20 cellular contexts compared by ENCODE assay signal in genomic region chr19:2685204-2685704, GRCh38. TPM values are rescaled to one million over a fixed set of nuclear protein-coding genes. Genes with fewer than 3 reads are reported as not detected.
DNase-seq lines count a peak whose midpoint lies in the region; ATAC-seq and TF ChIP-seq lines count a peak whose summit lies in the region.
"Had no signal": no experiment of that assay in that cellular context is flagged by ENCODE, and none has a peak within 500 bp of the region (broad histone marks: within the 10 kb centered on the region; RNA-seq: fewer than 3 reads in every experiment).

No MANE protein-coding gene starts in this region.

- no peak overlapping the region for H2AK5ac ChIP-seq in IMR-90 (ENCODE audit: low read depth, low read length)

- no peak for TF ChIP-seq CTCF in IMR-90 (conservative IDR thresholded peaks at IDR 0.05; ENCODE audit: low read depth, low read length)

- H3K14ac ChIP-seq in IMR-90 (replicated peaks; ENCODE audit: low read depth, low read length): no peak overlapping the region

- H3K27me3 Mint-ChIP-seq in stimulated activated naive B cell treated with anti-CD40 and anti-IgM and Interleukin-4, amounts not matched to agents 10 μg/mL and 1 μg/mL and 100 μg/mL, for 72 hours: no peaks in the 10 kb centered on the region

- WGBS in IMR-90 (ENCODE audit: extremely low coverage in 2 of 2, insufficient read length in 1 of 2), 2 experiments: 75% methylated on average over 2 of the region's 6 CpGs; no CpG with 5 or more reads in 1 of the 2 experiments
- WGBS in right cardiac atrium: 88% methylated on average over 6 of the region's 6 CpGs

- H3K4me2 ChIP-seq in IMR-90 (ENCODE audit: low read depth, low read length): no peak overlapping the region
- H3K4me2 ChIP-seq: KMS-11 had no signal

- H2AK9ac ChIP-seq in IMR-90 (replicated peaks; ENCODE audit: low read depth, low read length, poor library complexity): no peak overlapping the region

- H3K4ac ChIP-seq in IMR-90 (ENCODE audit: low read depth, low read length): no peak overlapping the region

- no peaks in the 10 kb centered on the region for H4K20me1 ChIP-seq in IMR-90 (ENCODE audit: insufficient read depth, low read length)

- H2BK15ac ChIP-seq in IMR-90 (ENCODE audit: low read depth, low read length): no peak overlapping the region

- TF ChIP-seq POLR2A in IMR-90 (IDR thresholded peaks at IDR 0.05; ENCODE audit: low read depth, low read length): no peak

- no peak overlapping the region for H3K4me3 Mint-ChIP-seq in stimulated activated naive B cell treated with anti-CD40 and anti-IgM and Interleukin-4, amounts not matched to agents 10 μg/mL and 1 μg/mL and 100 μg/mL, for 72 hours
- H3K4me3 Mint-ChIP-seq: activated CD8-positive, alpha-beta T cell treated with anti-CD3 and anti-CD28 coated beads, Interleukin-2, amount 10 ng/mL, durations not matched to agents 7 days and 5 days; CD8-positive, alpha-beta memory T cell had no signal

- no peak overlapping the region for H3K18ac ChIP-seq in IMR-90 (ENCODE audit: low read depth, low read length)

- intact Hi-C loops in IMR-90 (cut with micrococcal nuclease) (no loop called here), right cardiac atrium (cut with DNase I) (no loop called here)

- no peak overlapping the region for H3K27ac ChIP-seq in IMR-90 (ENCODE audit: insufficient read depth, low read length)
- H3K27ac ChIP-seq in angular gyrus (ENCODE audit: low read depth, low read length): peak overlapping the region; percentile 75
- H3K27ac ChIP-seq in right cardiac atrium (ENCODE audit: low read length): peak overlapping the region; percentile 88
- H3K27ac ChIP-seq: KMS-11 had no signal

- CTCF ChIA-PET in IMR-90 (lab: Yijun Ruan, JAX): no interaction called here

- in situ Hi-C loops in IMR-90 (cut with MboI; ENCODE audit: low sequenced_read_pairs): no loop called here

- no TSS peak for BruUV-seq in IMR-90 (replicated peaks; lab: Mats Ljungman, UMichigan)

- POLR2A ChIA-PET in IMR-90 (lab: Charles Lee; ENCODE audit: unreplicated experiment): no interaction called here

- H3K9me3 Mint-ChIP-seq in stimulated activated naive B cell treated with anti-CD40 and anti-IgM and Interleukin-4, amounts not matched to agents 10 μg/mL and 1 μg/mL and 100 μg/mL, for 72 hours: peaks cover 2 to 3% of the 10 kb centered on the region in 2 donors
- H3K9me3 Mint-ChIP-seq: CD8-positive, alpha-beta memory T cell had no signal

- H3K4me1 ChIP-seq in IMR-90 (ENCODE audit: control insufficient read depth, insufficient read depth, low read length): no peaks in the 10 kb centered on the region
- H3K4me1 ChIP-seq in right cardiac atrium (ENCODE audit: control insufficient read depth, insufficient read depth, low read length): no peaks in the 10 kb centered on the region
- H3K4me1 ChIP-seq: gastrocnemius medialis had no signal

- H2BK5ac ChIP-seq in IMR-90 (ENCODE audit: low read depth, low read length, poor library complexity, severe bottlenecking): no peak overlapping the region

- H4K91ac ChIP-seq in IMR-90 (ENCODE audit: insufficient read depth, low read depth, low read length): no peak overlapping the region

- no peak overlapping the region for H3K4me3 ChIP-seq in IMR-90 (ENCODE audit: insufficient read depth, low read depth, low read length)
- no peak overlapping the region for H3K4me3 ChIP-seq in right cardiac atrium (ENCODE audit: low read length)
- H3K4me3 ChIP-seq: gastrocnemius medialis had no signal

- DNase-seq in IMR-90 (no peak), right cardiac atrium (no peak), ureter (ENCODE audit: low spot score) (no peak), SK-N-DZ (ENCODE audit: low spot score) (no peak), activated gamma-delta T cell (lab: John Stamatoyannopoulos, UW) (no peak)
- no peak for DNase-seq in stimulated activated naive B cell treated with anti-CD40 and anti-IgM and Interleukin-4, amounts not matched to agents 10 μg/mL and 1 μg/mL and 100 μg/mL, for 72 hours
- DNase-seq: activated CD8-positive, alpha-beta T cell treated with anti-CD3 and anti-CD28 coated beads, Interleukin-2, amount 10 ng/mL, durations not matched to agents 7 days and 5 days; activated gamma-delta T cell treated with Interleukin-2 at 50 U/mL for 16 hours; CD8-positive, alpha-beta memory T cell; central memory CD4-positive, alpha-beta T cell; erythroblast; gastrocnemius medialis; GF-D8; HCEC 1CT; mesendoderm; MV-4-11; NCI-H1694 treated with DMSO at 0.1 percent for 48 hours; stimulated activated CD4-positive, alpha-beta T cell treated with anti-CD3 and anti-CD28 coated beads, Interleukin-15, amount 100 ng/mL, for 24 hours had no signal

- no peaks in the 10 kb centered on the region for H3K79me1 ChIP-seq in IMR-90 (ENCODE audit: low read depth in 1 of 2, low read length in 2 of 2)

- no peak for TF ChIP-seq RAD21 in IMR-90 (IDR thresholded peaks at IDR 0.05; ENCODE audit: low read length)

- H3K4me1 Mint-ChIP-seq in stimulated activated naive B cell treated with anti-CD40 and anti-IgM and Interleukin-4, amounts not matched to agents 10 μg/mL and 1 μg/mL and 100 μg/mL, for 72 hours: peaks cover 21 to 60% of the 10 kb centered on the region in 2 donors
- H3K4me1 Mint-ChIP-seq: CD8-positive, alpha-beta memory T cell had no signal

- no peak for ATAC-seq in IMR-90 (ENCODE audit: low read depth)
- ATAC-seq in right cardiac atrium: no peak
- ATAC-seq in stimulated activated naive B cell treated with anti-CD40 and anti-IgM and Interleukin-4, amounts not matched to agents 10 μg/mL and 1 μg/mL and 100 μg/mL, for 72 hours (replicated peaks): no peak
- ATAC-seq: activated CD8-positive, alpha-beta T cell treated with anti-CD3 and anti-CD28 coated beads, Interleukin-2, amount 10 ng/mL, durations not matched to agents 7 days and 5 days; gastrocnemius medialis had no signal

- no peak overlapping the region for H2BK20ac ChIP-seq in IMR-90 (ENCODE audit: low read depth, low read length)

- peak overlapping the region; percentile 74 for H2AFZ ChIP-seq in IMR-90 (replicated peaks; ENCODE audit: low read length, poor library complexity)

- H3K9me3 ChIP-seq in IMR-90 (ENCODE audit: control insufficient read depth, insufficient read depth, low read length): no peaks in the 10 kb centered on the region
- H3K9me3 ChIP-seq in right cardiac atrium (ENCODE audit: control insufficient read depth, low read length): no peaks in the 10 kb centered on the region
- H3K9me3 ChIP-seq: gastrocnemius medialis had no signal

- H4K5ac ChIP-seq in IMR-90 (ENCODE audit: low read depth, low read length): no peak overlapping the region

- no peak overlapping the region for H3K23ac ChIP-seq in IMR-90 (ENCODE audit: low read depth, low read length)

- H3K9ac ChIP-seq in IMR-90 (ENCODE audit: low read depth, low read length): no peak overlapping the region
- H3K9ac ChIP-seq: KMS-11 had no signal

- dilution Hi-C loops in IMR-90 (cut with HindIII; ENCODE audit: low sequenced_read_pairs, unreplicated experiment): no loop called here

- no peaks in the 10 kb centered on the region for H3K36me3 ChIP-seq in IMR-90 (ENCODE audit: control insufficient read depth, insufficient read depth, low read length)
- H3K36me3 ChIP-seq: gastrocnemius medialis had no signal

- no peak overlapping the region for H3K56ac ChIP-seq in IMR-90 (ENCODE audit: extremely low read depth, insufficient read depth, low read length)

- H3K27me3 ChIP-seq in IMR-90 (ENCODE audit: control insufficient read depth, insufficient read depth, low read length) (0 out of 2 replicates have a peak, but pooled peaks cover 2% of the 10 kb centered on the region), right cardiac atrium (ENCODE audit: control insufficient read depth, insufficient read depth) (no peaks in the 10 kb centered on the region)
- H3K27me3 ChIP-seq: gastrocnemius medialis had no signal

- no peaks in the 10 kb centered on the region for H3K9me1 ChIP-seq in IMR-90 (ENCODE audit: insufficient read depth, low read length)

- peaks cover 11 to 35% of the 10 kb centered on the region in 2 donors for H3K36me3 Mint-ChIP-seq in stimulated activated naive B cell treated with anti-CD40 and anti-IgM and Interleukin-4, amounts not matched to agents 10 μg/mL and 1 μg/mL and 100 μg/mL, for 72 hours

- H4K8ac ChIP-seq in IMR-90 (ENCODE audit: low read depth in 2 of 2, low read length in 2 of 2): no peak overlapping the region

- H2BK120ac ChIP-seq in IMR-90 (ENCODE audit: low read depth, low read length): no peak overlapping the region

- H3K27ac Mint-ChIP-seq in stimulated activated naive B cell treated with anti-CD40 and anti-IgM and Interleukin-4, amounts not matched to agents 10 μg/mL and 1 μg/mL and 100 μg/mL, for 72 hours: peak overlapping the region; percentile 80
- H3K27ac Mint-ChIP-seq: activated CD8-positive, alpha-beta T cell treated with anti-CD3 and anti-CD28 coated beads, Interleukin-2, amount 10 ng/mL, durations not matched to agents 7 days and 5 days; CD8-positive, alpha-beta memory T cell had no signal

TF ChIP-seq in IMR-90, 13 proteins besides CTCF, POLR2A, EP300 and RAD21 (continues in another document):
- no peak for TF ChIP-seq BHLHE40 (IDR thresholded peaks at IDR 0.05; ENCODE audit: low read depth, low read length)
- no peak for TF ChIP-seq NFE2L2 (IDR thresholded peaks at IDR 0.05; ENCODE audit: low read depth, low read length)

RNA-seq across cellular contexts. Expression of gene GNG7, which starts 17.2 kb away (rescaled TPM):
- under 0.01 TPM in 2 replicates for total RNA-seq in IMR-90 (2012; rRNA removed)
- polyA plus RNA-seq in IMR-90 (2012; rRNA removed): 0.19 and 0.21 TPM in 2 replicates
- 0.29 and 0.43 TPM in 2 replicates for polyA plus RNA-seq in IMR-90 (2012; cell fraction: cytosol; rRNA removed)
- polyA plus RNA-seq in IMR-90 (2012; cell fraction: nucleus; rRNA removed; ENCODE audit: low replicate concordance): 0.37 and 0.46 TPM in 2 replicates
- total RNA-seq in right cardiac atrium: 10 to 100 TPM; 40.2 to 58.2 (median 48.6) TPM
- 25.4 TPM for polyA plus RNA-seq in right cardiac atrium
- total RNA-seq in ureter: 6.2 TPM
- polyA plus RNA-seq in SK-N-DZ (2014; cell fraction: cytosol; rRNA removed): 0.09 and 0.10 TPM in 2 replicates
- 0.04 TPM in 1 of 2 replicates, not detected in the other for polyA plus RNA-seq in SK-N-DZ (2014; cell fraction: nucleus; rRNA removed)

RNA-seq across cellular contexts. Expression of gene DIRAS1, which starts 35.9 kb away (rescaled TPM):
- total RNA-seq in IMR-90 (2012; rRNA removed) (1.4 and 2.5 TPM in 2 replicates), right cardiac atrium (100 to 1,000 TPM; 160 to 176 (median 172) TPM), ureter (1.6 TPM)
- polyA plus RNA-seq in IMR-90 (2012; rRNA removed) (10.3 and 14.0 TPM in 2 replicates), right cardiac atrium (155 TPM)
- 5.3 and 12.6 TPM in 2 replicates for polyA plus RNA-seq in IMR-90 (2012; cell fraction: cytosol; rRNA removed)
- 9.8 and 18.4 TPM in 2 replicates for polyA plus RNA-seq in IMR-90 (2012; cell fraction: nucleus; rRNA removed; ENCODE audit: low replicate concordance)
- 11.4 and 15.2 TPM in 2 replicates for polyA plus RNA-seq in SK-N-DZ (2014; cell fraction: cytosol; rRNA removed)
- polyA plus RNA-seq in SK-N-DZ (2014; cell fraction: nucleus; rRNA removed): 6.9 and 10.9 TPM in 2 replicates
- total RNA-seq: activated CD8-positive, alpha-beta T cell treated with anti-CD3 and anti-CD28 coated beads, Interleukin-2, amount 10 ng/mL, durations not matched to agents 7 days and 5 days had no signal
- polyA plus RNA-seq: CD8-positive, alpha-beta memory T cell had no signal

RNA-seq across cellular contexts. Expression of gene SLC39A3, which starts 54.6 kb away (rescaled TPM):
- total RNA-seq in IMR-90 (2012; rRNA removed) (12.4 and 12.8 TPM in 2 replicates), right cardiac atrium (10 to 100 TPM; 19.9 to 25.5 (median 23.4) TPM), ureter (34.6 TPM)
- polyA plus RNA-seq in IMR-90 (2012; rRNA removed) (38.2 and 45.1 TPM in 2 replicates), right cardiac atrium (29.3 TPM)
- polyA plus RNA-seq in IMR-90 (2012; cell fraction: cytosol; rRNA removed): 47.7 and 51.5 TPM in 2 replicates
- 12.3 and 24.3 TPM in 2 replicates for polyA plus RNA-seq in IMR-90 (2012; cell fraction: nucleus; rRNA removed; ENCODE audit: low replicate concordance)
- polyA plus RNA-seq in SK-N-DZ (2014; cell fraction: cytosol; rRNA removed): 63.6 and 76.7 TPM in 2 replicates
- polyA plus RNA-seq in SK-N-DZ (2014; cell fraction: nucleus; rRNA removed): 30.9 and 33.5 TPM in 2 replicates

Comparison
In these comparisons a context has a peak if more than half of its experiments do, and no peak if none do; other contexts are left out.
1. RNA of gene DIRAS1, which starts 35.9 kb away (total RNA-seq): 160 to 176 TPM in right cardiac atrium; 1.6 TPM in ureter (single experiment) and 1.4 to 2.5 TPM in IMR-90; every median in the first group is over 10 times any median in the second.